ENCODE assay signal across 16 cellular contexts in genomic region chr5:169389318-169389717, GRCh38.
A peak's percentile ranks its signal among the peaks of the same experiment; 100 is the strongest.
DNase-seq lines count a peak whose midpoint lies in the region; TF ChIP-seq lines count a peak whose summit lies in the region.
"Had no signal": no experiment of that assay in that cellular context is flagged by ENCODE, and none has a peak within 500 bp of the region (broad histone marks: within the 10 kb centered on the region; RNA-seq: fewer than 3 reads in every experiment).

No MANE protein-coding gene starts in this region.

- H3K4me3 ChIP-seq in smooth muscle cell: no peak overlapping the region

- H3K27me3 ChIP-seq in smooth muscle cell (ENCODE audit: low read depth): no peaks in the 10 kb centered on the region

- H3K9me3 ChIP-seq in smooth muscle cell (replicated peaks; ENCODE audit: low read depth): no peaks in the 10 kb centered on the region
- H3K9me3 ChIP-seq: BE2C had no signal

- no peaks in the 10 kb centered on the region for H3K36me3 ChIP-seq in smooth muscle cell (ENCODE audit: low read depth)
- H3K36me3 ChIP-seq: BE2C had no signal

- WGBS in smooth muscle cell (ENCODE audit: low lambda C conversion rate): 63% methylated on average over 6 of the region's 6 CpGs

- DNase-seq in M059J (ENCODE audit: low read depth): peak; percentile 67
- peak; percentile 36 for DNase-seq in amniotic epithelial cell (ENCODE audit: low read depth)
- peak; percentile 15 for DNase-seq in fibroblast of peridontal ligament (ENCODE audit: extremely low read depth)
- no peak for DNase-seq in SKM-1 treated with dmso at 0.1 percent for 144 hours (lab: John Stamatoyannopoulos, UW; ENCODE audit: unreplicated experiment)
- DNase-seq in NCI-H524 (lab: John Stamatoyannopoulos, UW): no peak
- DNase-seq in smooth muscle cell (lab: John Stamatoyannopoulos, UW; ENCODE audit: unreplicated experiment): no peak
- no peak for DNase-seq in DMS79 (lab: John Stamatoyannopoulos, UW)
- DNase-seq: ACHN; BE2C; C1 segment of cervical spinal cord; CD4-positive, CD25-positive, alpha-beta regulatory T cell; CD8-positive, alpha-beta memory T cell; COR-L47; GDM1; H9; KG1 had no signal

- no peak overlapping the region for H3K9ac ChIP-seq in smooth muscle cell (ENCODE audit: low read depth)

- no peak overlapping the region for H2AFZ ChIP-seq in smooth muscle cell (ENCODE audit: low read depth)

- no peaks in the 10 kb centered on the region for H3K4me1 ChIP-seq in smooth muscle cell (ENCODE audit: low read depth)
- H3K4me1 ChIP-seq: BE2C had no signal

- H3K27ac ChIP-seq in smooth muscle cell (ENCODE audit: low read depth): no peak overlapping the region

- no peak for TF ChIP-seq CTCF in smooth muscle cell (IDR thresholded peaks at IDR 0.05; ENCODE audit: borderline replicate concordance, insufficient read depth, poor library complexity, severe bottlenecking)

- no peaks in the 10 kb centered on the region for H4K20me1 ChIP-seq in smooth muscle cell (ENCODE audit: low read depth)

- H3K79me2 ChIP-seq in smooth muscle cell (ENCODE audit: low read depth): no peaks in the 10 kb centered on the region

- H3F3A ChIP-seq in smooth muscle cell (ENCODE audit: low read depth): no peaks in the 10 kb centered on the region

- H3K4me2 ChIP-seq in smooth muscle cell: no peak overlapping the region

Comparison
In these comparisons a context has a peak if more than half of its experiments do, and no peak if none do; other contexts are left out.
1. DNase-seq: peak in M059J (single experiment), amniotic epithelial cell (single experiment) and fibroblast of peridontal ligament (single experiment); none in SKM-1 treated with dmso at 0.1 percent for 144 hours (single experiment), NCI-H524 (0 of 2), smooth muscle cell (single experiment) and DMS79 (single experiment).